8 cellular contexts compared by ENCODE assay signal in the genomic region with DNA sequence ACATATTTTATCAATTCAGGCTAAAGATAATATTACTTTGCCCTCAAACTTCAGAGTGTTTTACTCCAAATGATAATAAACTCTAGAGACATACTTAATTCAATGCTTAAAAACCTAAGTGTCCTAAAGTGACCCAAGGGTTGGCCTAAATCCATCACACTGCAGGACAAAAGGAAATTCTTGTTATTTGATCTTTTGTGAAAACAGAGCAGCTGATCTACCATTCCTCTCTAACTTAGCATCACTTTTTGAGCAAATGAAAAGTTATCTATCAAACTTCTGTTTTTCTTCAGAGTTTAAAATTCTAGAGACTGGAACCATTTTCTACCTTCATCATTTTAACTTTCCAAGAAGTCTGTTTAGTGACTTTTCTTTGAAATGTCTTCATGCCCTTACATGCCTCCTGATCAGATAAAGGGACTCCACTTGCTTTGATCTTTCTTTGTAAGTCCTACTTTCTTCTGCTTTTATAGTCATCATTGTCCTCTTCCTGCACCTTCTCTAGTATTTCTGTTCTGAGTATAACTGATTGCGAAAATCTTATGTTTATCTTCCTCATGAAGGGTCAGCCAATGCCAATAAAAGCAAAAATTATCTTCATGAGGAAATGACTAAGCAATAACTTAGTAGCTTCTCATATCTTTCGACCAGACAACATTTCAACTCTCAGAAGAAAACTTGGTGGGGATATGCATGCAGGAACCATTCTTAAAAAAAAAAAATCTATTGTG.
A peak's percentile ranks its signal among the peaks of the same experiment; 100 is the strongest.
DNase-seq lines count a peak whose midpoint lies in the region; ATAC-seq and TF ChIP-seq lines count a peak whose summit lies in the region.

No MANE protein-coding gene starts in this region.

- BruUV-seq in A673 (replicated peaks; lab: Mats Ljungman, UMichigan): no TSS peak
- BruUV-seq in IMR-90 (replicated peaks; lab: Mats Ljungman, UMichigan): no TSS peak

- peak overlapping the region; percentile 92 for H2BK120ac ChIP-seq in IMR-90 (ENCODE audit: low read depth, low read length)

- H3K4me3 ChIP-seq in A673 (ENCODE audit: low read depth, low read length, poor library complexity, severe bottlenecking) (no peak overlapping the region), IMR-90 (ENCODE audit: insufficient read depth, low read depth, low read length) (no peak overlapping the region)

- no peak overlapping the region for H4K91ac ChIP-seq in IMR-90 (ENCODE audit: insufficient read depth, low read depth, low read length)

- H3K4me3 Mint-ChIP-seq in glutamatergic neuron (ENCODE audit: unreplicated experiment): no peak overlapping the region

- H2AK9ac ChIP-seq in IMR-90 (replicated peaks; ENCODE audit: low read depth, low read length, poor library complexity): no peak overlapping the region

- peak overlapping the region; percentile 44 to 73; a peak in 2 of 4 replicates for H4K8ac ChIP-seq in IMR-90 (ENCODE audit: low read depth in 2 of 2, low read length in 2 of 2)

- no peaks in the 10 kb centered on the region for H4K20me1 ChIP-seq in IMR-90 (ENCODE audit: insufficient read depth, low read length)

- no peaks in the 10 kb centered on the region for H3K9me3 Mint-ChIP-seq in glutamatergic neuron (ENCODE audit: unreplicated experiment)

- H3K23ac ChIP-seq in IMR-90 (ENCODE audit: low read depth, low read length): peak overlapping the region; percentile 79; the same call in 1 of the 2 replicates

- CTCF ChIA-PET in A673 (lab: Charles Lee) (no interaction called here), IMR-90 (lab: Yijun Ruan, JAX) (no interaction called here)

- H3K79me1 ChIP-seq in IMR-90 (ENCODE audit: low read depth in 1 of 2, low read length in 2 of 2): 0 out of 4 replicates have a peak, but pooled peaks cover 0 to 3% of the 10 kb centered on the region in 2 experiments

- H2AK5ac ChIP-seq in IMR-90 (ENCODE audit: low read depth, low read length): no peak overlapping the region

- no peak for TF ChIP-seq RAD21 in IMR-90 (IDR thresholded peaks at IDR 0.05; ENCODE audit: low read length)

- POLR2A ChIA-PET in A673 (lab: Charles Lee; ENCODE audit: low non-redundant PET) (no interaction called here), IMR-90 (lab: Charles Lee; ENCODE audit: unreplicated experiment) (no interaction called here)

- no peak overlapping the region for H2AFZ ChIP-seq in IMR-90 (replicated peaks; ENCODE audit: low read length, poor library complexity)

- H3K4me1 ChIP-seq in A673 (ENCODE audit: insufficient read depth, low read length, poor library complexity, severe bottlenecking) (peaks cover 10% of the 10 kb centered on the region), IMR-90 (ENCODE audit: control insufficient read depth, insufficient read depth, low read length) (peaks cover 18% of the 10 kb centered on the region)

- no peak for TF ChIP-seq CTCF in A673 (conservative IDR thresholded peaks at IDR 0.05; ENCODE audit: low read depth, low read length)
- TF ChIP-seq CTCF in IMR-90 (conservative IDR thresholded peaks at IDR 0.05; ENCODE audit: low read depth, low read length): no peak
- no peak for TF ChIP-seq CTCF in glutamatergic neuron (IDR thresholded peaks at IDR 0.05; ENCODE audit: partially characterized antibody, unreplicated experiment)

- H3K18ac ChIP-seq in IMR-90 (ENCODE audit: low read depth, low read length): peak overlapping the region; percentile 90

- peaks cover 5% of the 10 kb centered on the region for H3K36me3 Mint-ChIP-seq in glutamatergic neuron (ENCODE audit: unreplicated experiment)

- peak overlapping the region; percentile 75; the same call in 1 of the 2 replicates for H3K4ac ChIP-seq in IMR-90 (ENCODE audit: low read depth, low read length)

- H3K9ac ChIP-seq in IMR-90 (ENCODE audit: low read depth, low read length): no peak overlapping the region

- intact Hi-C loops in A673 (cut with micrococcal nuclease; ENCODE audit: unreplicated experiment) (no loop called here), IMR-90 (cut with micrococcal nuclease) (no loop called here), left colon (cut with DNase I, micrococcal nuclease) (no loop called here)

- no peak overlapping the region for H3K56ac ChIP-seq in IMR-90 (ENCODE audit: extremely low read depth, insufficient read depth, low read length)

- H3K9me1 ChIP-seq in IMR-90 (ENCODE audit: insufficient read depth, low read length): peaks cover 5% of the 10 kb centered on the region

- H3K4me2 ChIP-seq in IMR-90 (ENCODE audit: low read depth, low read length): peak overlapping the region; percentile 78; the same call in 1 of the 2 replicates

- H3K27ac ChIP-seq in A673 (ENCODE audit: low read depth, low read length, poor library complexity, severe bottlenecking) (no peak overlapping the region), IMR-90 (ENCODE audit: insufficient read depth, low read length) (peak overlapping the region; percentile 66; the same call in 1 of the 2 replicates)

- in situ Hi-C loops in IMR-90 (cut with MboI; ENCODE audit: low sequenced_read_pairs): no loop called here

- H3K4me1 Mint-ChIP-seq in glutamatergic neuron (ENCODE audit: low read depth, unreplicated experiment): peaks cover 15% of the 10 kb centered on the region

- H3K27me3 ChIP-seq in A673 (replicated peaks; ENCODE audit: insufficient read depth, low read depth, low read length, poor library complexity) (no peaks in the 10 kb centered on the region), IMR-90 (ENCODE audit: control insufficient read depth, insufficient read depth, low read length) (no peaks in the 10 kb centered on the region)

- H2BK5ac ChIP-seq in IMR-90 (ENCODE audit: low read depth, low read length, poor library complexity, severe bottlenecking): peak overlapping the region; percentile 84

- H4K5ac ChIP-seq in IMR-90 (ENCODE audit: low read depth, low read length): peak overlapping the region; percentile 70; the same call in 1 of the 2 replicates

- DNase-seq in A673 (ENCODE audit: low spot score) (peak; percentile 35), IMR-90 (peak; percentile 96), amniotic epithelial cell (ENCODE audit: low read depth) (peak; percentile 95), left colon (no peak), NCI-H2227 (lab: John Stamatoyannopoulos, UW; ENCODE audit: unreplicated experiment) (no peak), glutamatergic neuron (no peak)

- peak; percentile 83 for ATAC-seq in IMR-90 (ENCODE audit: low read depth)
- peak; percentile 51 for ATAC-seq in left colon
- no peak for ATAC-seq in GM18520 (IDR thresholded peaks at IDR 0.05; ENCODE audit: unreplicated experiment)
- ATAC-seq in GM19023 (IDR thresholded peaks at IDR 0.05; ENCODE audit: unreplicated experiment): no peak

- WGBS in IMR-90 (ENCODE audit: extremely low coverage in 2 of 2, insufficient read length in 1 of 2), 2 experiments: no CpG with 5 or more reads among the region's 2 CpGs

- TF ChIP-seq POLR2A in IMR-90 (IDR thresholded peaks at IDR 0.05; ENCODE audit: low read depth, low read length): no peak

- H3K14ac ChIP-seq in IMR-90 (replicated peaks; ENCODE audit: low read depth, low read length): peak overlapping the region; percentile 69

- H3K9me3 ChIP-seq in A673 (ENCODE audit: low read depth, low read length, poor library complexity, severe bottlenecking) (peaks cover 12% of the 10 kb centered on the region), IMR-90 (ENCODE audit: control insufficient read depth, insufficient read depth, low read length) (no peaks in the 10 kb centered on the region)

- 0 out of 3 replicates have a peak overlapping the region, but pooled peaks have one; percentile 2 for H2BK15ac ChIP-seq in IMR-90 (ENCODE audit: low read depth, low read length)

- H3K27ac Mint-ChIP-seq in glutamatergic neuron (ENCODE audit: unreplicated experiment): no peak overlapping the region

- H2BK20ac ChIP-seq in IMR-90 (ENCODE audit: low read depth, low read length): peak overlapping the region; percentile 86; the same call in 1 of the 2 replicates

- dilution Hi-C loops in IMR-90 (cut with HindIII; ENCODE audit: low sequenced_read_pairs, unreplicated experiment): no loop called here

- H3K27me3 Mint-ChIP-seq in glutamatergic neuron (ENCODE audit: unreplicated experiment): no peaks in the 10 kb centered on the region

- H3K36me3 ChIP-seq in A673 (ENCODE audit: insufficient read depth, low read length, poor library complexity, severe bottlenecking): no peaks in the 10 kb centered on the region
- no peaks in the 10 kb centered on the region for H3K36me3 ChIP-seq in IMR-90 (ENCODE audit: control insufficient read depth, insufficient read depth, low read length)

TF ChIP-seq in IMR-90, 13 proteins besides CTCF, POLR2A, EP300 and RAD21:
- TF ChIP-seq BHLHE40 (IDR thresholded peaks at IDR 0.05; ENCODE audit: low read depth, low read length) (no peak), FOS (IDR thresholded peaks at IDR 0.05; ENCODE audit: low read depth, low read length) (peak; percentile 45), RFX5 (IDR thresholded peaks at IDR 0.05; ENCODE audit: low read depth, low read length) (no peak), NFE2L2 (IDR thresholded peaks at IDR 0.05; ENCODE audit: low read depth, low read length) (peak; percentile 89), CEBPB (IDR thresholded peaks at IDR 0.05; ENCODE audit: low read depth, low read length) (peak; percentile 96)

Comparison
In these comparisons a context has a peak if more than half of its experiments do, and no peak if none do; other contexts are left out.
1. DNase-seq: peak in A673 (single experiment), IMR-90 (single experiment) and amniotic epithelial cell (single experiment); none in left colon (0 of 2), NCI-H2227 (single experiment) and glutamatergic neuron (single experiment).
2. ATAC-seq: peak in IMR-90 (single experiment) and left colon (single experiment); none in GM18520 (single experiment) and GM19023 (single experiment).